Comparison of ENCODE assay signal across 17 cellular contexts in genomic region chr2:46539327-46540276, GRCh38. TPM values are rescaled to one million over a fixed set of nuclear protein-coding genes. Genes with fewer than 3 reads are reported as not detected.
DNase-seq lines count a peak whose midpoint lies in the region; ATAC-seq, FAIRE-seq and TF ChIP-seq lines count a peak whose summit lies in the region.
"Had no signal": no experiment of that assay in that cellular context is flagged by ENCODE, and none has a peak within 500 bp of the region (broad histone marks: within the 10 kb centered on the region; RNA-seq: fewer than 3 reads in every experiment).

No MANE protein-coding gene starts in this region.

- TF ChIP-seq RAD21 in A549 (conservative IDR thresholded peaks at IDR 0.05 in 1 of 2, IDR thresholded peaks at IDR 0.05 in 1 of 2): no peak

- H3K27me3 Mint-ChIP-seq in CD8-positive, alpha-beta T cell (ENCODE audit: low read depth): no peaks in the 10 kb centered on the region
- H3K27me3 Mint-ChIP-seq in astrocyte (ENCODE audit: low read depth, unreplicated experiment): no peaks in the 10 kb centered on the region
- H3K27me3 Mint-ChIP-seq in naive thymus-derived CD4-positive, alpha-beta T cell: peaks cover 0 to 6% (median 0%) of the 10 kb centered on the region in 5 donors
- H3K27me3 Mint-ChIP-seq: activated CD4-positive, alpha-beta T cell treated with anti-CD3 and anti-CD28 coated beads for 36 hours had no signal

- no peak for DNase-seq in A549 (ENCODE audit: low read depth in 1 of 2, low spot score in 1 of 2)
- no peak for DNase-seq in CD8-positive, alpha-beta T cell
- DNase-seq in astrocyte (ENCODE audit: low read depth): no peak
- DNase-seq in naive thymus-derived CD4-positive, alpha-beta T cell: no peak
- DNase-seq in SIG-M5 (lab: John Stamatoyannopoulos, UW): no peak
- no peak for DNase-seq in medulla oblongata (ENCODE audit: extremely low spot score)
- DNase-seq in stimulated activated CD4-positive, alpha-beta T cell treated with anti-CD3 and anti-CD28 coated beads, Interleukin-2, amount 100 ng/mL, for 48 hours: no peak
- DNase-seq: activated CD4-positive, alpha-beta T cell treated with anti-CD3 and anti-CD28 coated beads for 36 hours; activated T-cell treated with anti-CD3 and anti-CD28 coated beads, Interleukin-2, amount 50 U/mL, for 1 hour; DMS153; mesendoderm; NCI-H345; Right ventricle myocardium superior; stimulated activated CD4-positive, alpha-beta T cell treated with anti-CD3 and anti-CD28 coated beads, Interleukin-4, amount 100 ng/mL, for 1 hour had no signal

- H3K9me3 ChIP-seq in A549 (no peaks in the 10 kb centered on the region), astrocyte (ENCODE audit: insufficient read depth, low read depth, low read length) (no peaks in the 10 kb centered on the region)
- H3K9me3 ChIP-seq in CD8-positive, alpha-beta T cell (ENCODE audit: low read length): no peaks in the 10 kb centered on the region
- H3K9me3 ChIP-seq in naive thymus-derived CD4-positive, alpha-beta T cell (ENCODE audit: control insufficient read depth in 2 of 3, low read length in 3 of 3): no peaks in the 10 kb centered on the region
- H3K9me3 ChIP-seq: HAP-1, thoracic aorta had no signal

- no peaks in the 10 kb centered on the region for H3K27me3 ChIP-seq in CD8-positive, alpha-beta T cell (ENCODE audit: insufficient read depth, low read length)
- H3K27me3 ChIP-seq in astrocyte (ENCODE audit: insufficient read depth, low read length): no peaks in the 10 kb centered on the region
- no peaks in the 10 kb centered on the region for H3K27me3 ChIP-seq in naive thymus-derived CD4-positive, alpha-beta T cell (ENCODE audit: control insufficient read depth in 2 of 2, insufficient read depth in 2 of 2, low read length in 2 of 2)

- no peak overlapping the region for H3K9ac ChIP-seq in astrocyte (ENCODE audit: low read length)

- no peak for TF ChIP-seq EP300 in A549 (IDR thresholded peaks at IDR 0.05)

- H3K79me2 ChIP-seq in astrocyte (ENCODE audit: insufficient read depth, low read length): peaks cover 6% of the 10 kb centered on the region

- H3K4me2 ChIP-seq in A549 (peak overlapping the region; percentile 99), astrocyte (ENCODE audit: low read length) (no peak overlapping the region)

- TF ChIP-seq POLR2A in A549 (IDR thresholded peaks at IDR 0.05; ENCODE audit: low read length): no peak

- H3K27ac Mint-ChIP-seq in CD8-positive, alpha-beta T cell: peak overlapping the region; percentile 2
- H3K27ac Mint-ChIP-seq in astrocyte (ENCODE audit: unreplicated experiment): peak overlapping the region; percentile 47
- peak overlapping the region in 6 of 9 donors; percentile 0 to 59 (median 38) for H3K27ac Mint-ChIP-seq in naive thymus-derived CD4-positive, alpha-beta T cell
- H3K27ac Mint-ChIP-seq: activated CD4-positive, alpha-beta T cell treated with anti-CD3 and anti-CD28 coated beads for 36 hours had no signal

- intact Hi-C loops in CD8-positive, alpha-beta T cell (cut with DNase I, micrococcal nuclease): loop anchor here in 1 of 2 experiments (5.0 kb wide), 1 partner anchor 187 kb away; no protein-coding TSS in a partner anchor
- intact Hi-C loops in naive thymus-derived CD4-positive, alpha-beta T cell (cut with micrococcal nuclease): no loop called here

- ATAC-seq in A549 (no peak), HG02852 (IDR thresholded peaks at IDR 0.05; ENCODE audit: unreplicated experiment) (no peak)
- no peak for ATAC-seq in CD8-positive, alpha-beta T cell
- ATAC-seq in naive thymus-derived CD4-positive, alpha-beta T cell: no peak
- ATAC-seq: activated CD4-positive, alpha-beta T cell treated with anti-CD3 and anti-CD28 coated beads for 36 hours had no signal

- H3K4me1 Mint-ChIP-seq in CD8-positive, alpha-beta T cell (ENCODE audit: low read depth): peaks cover 83% of the 10 kb centered on the region
- H3K4me1 Mint-ChIP-seq in astrocyte (ENCODE audit: low read depth, unreplicated experiment): peaks cover 20% of the 10 kb centered on the region
- H3K4me1 Mint-ChIP-seq in naive thymus-derived CD4-positive, alpha-beta T cell: peaks cover 38 to 83% (median 73%) of the 10 kb centered on the region in 7 donors

- no peak for FAIRE-seq in A549 (lab: Jason Lieb, UNC)
- FAIRE-seq in astrocyte (lab: Jason Lieb, UNC): no peak

- POLR2A ChIA-PET in A549 (lab: Yijun Ruan, JAX): interaction anchor here (1.1 kb wide), 1 partner anchor 131 kb away, joined by 3 read pairs; no protein-coding TSS in a partner anchor
- POLR2A ChIA-PET in CD8-positive, alpha-beta T cell (lab: Charles Lee): no interaction called here
- POLR2A ChIA-PET in naive thymus-derived CD4-positive, alpha-beta T cell (lab: Charles Lee): interaction anchor here (0.6 to 1.3 kb wide), 3 partner anchors 36 to 1747 kb away, joined by 4 to 5 read pairs (median 4); no protein-coding TSS in a partner anchor

- WGBS in A549 (ENCODE audit: missing lambda C conversion rate): 96% methylated on average over 7 of the region's 7 CpGs

- no peaks in the 10 kb centered on the region for H3K9me3 Mint-ChIP-seq in CD8-positive, alpha-beta T cell
- H3K9me3 Mint-ChIP-seq in astrocyte (ENCODE audit: unreplicated experiment): peaks cover 4% of the 10 kb centered on the region
- no peaks in the 10 kb centered on the region for H3K9me3 Mint-ChIP-seq in naive thymus-derived CD4-positive, alpha-beta T cell

- H3K27ac ChIP-seq in A549 (peak overlapping the region; percentile 91 to 97; a peak in 2 of 6 replicates), astrocyte (ENCODE audit: low read depth, low read length) (no peak overlapping the region)
- no peak overlapping the region for H3K27ac ChIP-seq in CD8-positive, alpha-beta T cell (ENCODE audit: low read depth, low read length)
- H3K27ac ChIP-seq in naive thymus-derived CD4-positive, alpha-beta T cell (ENCODE audit: low read depth, low read length): no peak overlapping the region

- no peak overlapping the region for H2AFZ ChIP-seq in astrocyte (ENCODE audit: low read depth, low read length)

- CTCF ChIA-PET in A549 (lab: Yijun Ruan, JAX): interaction anchor here (0.7 to 1.7 kb wide), 6 partner anchors 8 to 784 kb away, joined by 3 to 8 read pairs (median 4); no protein-coding TSS in a partner anchor
- CTCF ChIA-PET in CD8-positive, alpha-beta T cell (lab: Charles Lee): interaction anchor here (0.9 to 1.8 kb wide), 5 partner anchors 33 to 529 kb away, joined by 3 to 13 read pairs (median 5); no protein-coding TSS in a partner anchor
- CTCF ChIA-PET in naive thymus-derived CD4-positive, alpha-beta T cell (lab: Charles Lee): interaction anchor here (0.6 to 1.5 kb wide), 3 partner anchors 25 to 245 kb away, joined by 3 read pairs; no protein-coding TSS in a partner anchor

- H3K4me3 ChIP-seq in A549 (no peak overlapping the region), astrocyte (ENCODE audit: insufficient read depth, low read depth, low read length) (no peak overlapping the region)
- H3K4me3 ChIP-seq in CD8-positive, alpha-beta T cell (ENCODE audit: low read depth, low read length): no peak overlapping the region
- H3K4me3 ChIP-seq in naive thymus-derived CD4-positive, alpha-beta T cell (ENCODE audit: low read length): no peak overlapping the region
- H3K4me3 ChIP-seq: HAP-1, thoracic aorta had no signal

- TF ChIP-seq CTCF in A549 (IDR thresholded peaks at IDR 0.05) (no peak), astrocyte (IDR thresholded peaks at IDR 0.05; ENCODE audit: insufficient read depth, low read depth, low read length) (no peak)
- TF ChIP-seq CTCF in CD8-positive, alpha-beta T cell (IDR thresholded peaks at IDR 0.05): no peak

- H3K4me1 ChIP-seq in A549: peaks cover 28% of the 10 kb centered on the region
- H3K4me1 ChIP-seq in CD8-positive, alpha-beta T cell (ENCODE audit: insufficient read depth, low read length): peaks cover 61% of the 10 kb centered on the region
- peaks cover 22% of the 10 kb centered on the region for H3K4me1 ChIP-seq in astrocyte (ENCODE audit: insufficient read depth, low read length)
- peaks cover 42 to 52% of the 10 kb centered on the region in 2 donors for H3K4me1 ChIP-seq in naive thymus-derived CD4-positive, alpha-beta T cell (ENCODE audit: control insufficient read depth in 2 of 2, insufficient read depth in 2 of 2, low read length in 2 of 2)

- H3K4me3 Mint-ChIP-seq in CD8-positive, alpha-beta T cell: no peak overlapping the region
- H3K4me3 Mint-ChIP-seq in astrocyte (ENCODE audit: unreplicated experiment): peak overlapping the region; percentile 54
- peak overlapping the region in 9 of 10 donors; percentile 1 to 94 (median 58) for H3K4me3 Mint-ChIP-seq in naive thymus-derived CD4-positive, alpha-beta T cell
- H3K4me3 Mint-ChIP-seq: activated CD4-positive, alpha-beta T cell treated with anti-CD3 and anti-CD28 coated beads for 36 hours had no signal

- H3K36me3 ChIP-seq in CD8-positive, alpha-beta T cell (ENCODE audit: insufficient read depth, low read length): no peaks in the 10 kb centered on the region
- no peaks in the 10 kb centered on the region for H3K36me3 ChIP-seq in astrocyte (ENCODE audit: insufficient read depth, low read length)
- no peaks in the 10 kb centered on the region for H3K36me3 ChIP-seq in naive thymus-derived CD4-positive, alpha-beta T cell (ENCODE audit: control insufficient read depth in 2 of 3, insufficient read depth in 3 of 3, low read length in 3 of 3)
- H3K36me3 ChIP-seq: thoracic aorta had no signal

- no peaks in the 10 kb centered on the region for H3K36me3 Mint-ChIP-seq in CD8-positive, alpha-beta T cell
- peaks cover 5% of the 10 kb centered on the region for H3K36me3 Mint-ChIP-seq in astrocyte (ENCODE audit: low read depth, unreplicated experiment)
- peaks cover 0 to 9% (median 8%) of the 10 kb centered on the region in 5 donors for H3K36me3 Mint-ChIP-seq in naive thymus-derived CD4-positive, alpha-beta T cell

- H4K20me1 ChIP-seq in astrocyte (ENCODE audit: insufficient read depth, low read length): peaks cover 6% of the 10 kb centered on the region

RNA-seq across cellular contexts. Expression of gene RHOQ, which starts 2.7 kb away (rescaled TPM):
- 94.5 and 100 TPM in 2 replicates for polyA plus RNA-seq in A549 (2011; rRNA removed)
- 30.3 and 31.8 TPM in 2 replicates for polyA plus RNA-seq in A549 (2012; cell fraction: cytosol; rRNA removed)
- polyA plus RNA-seq in A549 (2012; cell fraction: nucleus; rRNA removed): 56.7 and 84.5 TPM in 2 replicates
- polyA plus RNA-seq in A549 (2017; fragmentation: RNase III; extraction: RNeasy Plus Mini Kit Qiagen cat#74134 plus additional on column Dnase treatment): 58.8 to 75.5 TPM (median 63.0 TPM) in 3 replicates
- polyA minus RNA-seq in A549 (2011; rRNA and poly(A)+ RNA removed): 38.0 and 38.5 TPM in 2 replicates
- total RNA-seq in CD8-positive, alpha-beta T cell: 10 to 100 TPM; 22.6 to 27.3 TPM
- 103 and 109 TPM in 2 replicates for total RNA-seq in astrocyte
- total RNA-seq in naive thymus-derived CD4-positive, alpha-beta T cell: 10 to 100 TPM in 4 of 5 experiments, 1 to 10 TPM in 1; 7.1 to 73.1 (median 27.0) TPM
- under 1 TPM; 0.35 to 0.89 TPM for polyA plus RNA-seq in naive thymus-derived CD4-positive, alpha-beta T cell

RNA-seq across cellular contexts. Expression of gene ATP6V1E2, which starts 2.8 kb away (rescaled TPM):
- 32.4 and 45.6 TPM in 2 replicates for polyA plus RNA-seq in A549 (2011; rRNA removed)
- 17.3 and 19.6 TPM in 2 replicates for polyA plus RNA-seq in A549 (2012; cell fraction: cytosol; rRNA removed)
- polyA plus RNA-seq in A549 (2012; cell fraction: nucleus; rRNA removed): 11.1 and 13.5 TPM in 2 replicates
- 18.6 to 22.7 TPM (median 19.1 TPM) in 3 replicates for polyA plus RNA-seq in A549 (2017; fragmentation: RNase III; extraction: RNeasy Plus Mini Kit Qiagen cat#74134 plus additional on column Dnase treatment)
- polyA minus RNA-seq in A549 (2011; rRNA and poly(A)+ RNA removed): 34.1 and 36.4 TPM in 2 replicates
- total RNA-seq in CD8-positive, alpha-beta T cell: 1 to 10 TPM; 3.6 TPM
- total RNA-seq in astrocyte: 4.9 and 6.2 TPM in 2 replicates
- total RNA-seq in naive thymus-derived CD4-positive, alpha-beta T cell: 10 to 100 TPM in 3 of 5 experiments, 1 to 10 TPM in 2; 6.4 to 34.1 (median 15.2) TPM
- polyA plus RNA-seq in naive thymus-derived CD4-positive, alpha-beta T cell: 10 to 100 TPM in 1 of 2 donors, 1 to 10 TPM in 1; 8.5 to 10.6 TPM

Comparison
In these comparisons a context has a peak if more than half of its experiments do, and no peak if none do; other contexts are left out.
1. H3K27ac ChIP-seq: peak in A549 (2 of 2); none in CD8-positive, alpha-beta T cell (single experiment), astrocyte (single experiment) and naive thymus-derived CD4-positive, alpha-beta T cell (single experiment).
2. Peak in every context shown above with its lines, with median percentiles within 50 percentile points of each other: H3K27ac Mint-ChIP-seq.